Comparison of ENCODE assay signal across 7 cellular contexts in genomic region chr16:57802635-57803412, GRCh38. TPM values are rescaled to one million over a fixed set of nuclear protein-coding genes. Genes with fewer than 3 reads are reported as not detected.
DNase-seq lines count a peak whose midpoint lies in the region; ATAC-seq and TF ChIP-seq lines count a peak whose summit lies in the region.

No MANE protein-coding gene starts in this region.

- peak overlapping the region in 4 of 6 donors; percentile 6 to 97 (median 84) for H3K27ac Mint-ChIP-seq in naive B cell

- no peak for TF ChIP-seq CTCF in epithelial cell of proximal tubule (conservative IDR thresholded peaks at IDR 0.05; ENCODE audit: low read depth, low read length)

- DNase-seq in SK-MEL-5 (ENCODE audit: low read depth, low spot score) (peak; percentile 93), epithelial cell of proximal tubule (ENCODE audit: low read depth) (no peak), naive B cell (no peak), HuH-7 (ENCODE audit: low spot score) (no peak)

- ATAC-seq in GM21723 (IDR thresholded peaks at IDR 0.05; ENCODE audit: unreplicated experiment) = peak; percentile 7
- ATAC-seq in naive B cell (ENCODE audit: low read depth in 2 of 2) = peak; percentile 37 to 44
- no peak for ATAC-seq in GM18861 (IDR thresholded peaks at IDR 0.05; ENCODE audit: unreplicated experiment)
- ATAC-seq in HG03139 (IDR thresholded peaks at IDR 0.05; ENCODE audit: unreplicated experiment) = no peak

- in situ Hi-C loops in SK-MEL-5 (cut with HindIII; ENCODE audit: low pct_unique_long_range_greater_than_20kb, low sequenced_read_pairs) = no loop called here

- H3K36me3 Mint-ChIP-seq in naive B cell = peaks cover 0 to 10% of the 10 kb centered on the region in 2 donors

- peaks cover 0 to 2% (median 0%) of the 10 kb centered on the region in 7 donors for H3K9me3 Mint-ChIP-seq in naive B cell

- H3K4me1 Mint-ChIP-seq in naive B cell = peaks cover 23 to 35% (median 33%) of the 10 kb centered on the region in 3 donors

- peak overlapping the region; percentile 31 for H3K4me3 ChIP-seq in epithelial cell of proximal tubule (ENCODE audit: low read depth, low read length)

- H3K4me3 Mint-ChIP-seq in naive B cell = peak overlapping the region; percentile 75 to 95 (median 91)

- peaks cover 48 to 70% (median 64%) of the 10 kb centered on the region in 3 donors for H3K27me3 Mint-ChIP-seq in naive B cell

RNA-seq across cellular contexts. Expression of gene KIFC3, which starts 0.5 kb away (rescaled TPM):
- total RNA-seq in SK-MEL-5 (2014; rRNA removed; shearing (Covaris generic)) = 50.4 and 68.1 TPM in 2 replicates
- 66.6 and 75.1 TPM in 2 replicates for polyA plus RNA-seq in SK-MEL-5 (2015; cell fraction: cytosol; rRNA removed)
- polyA plus RNA-seq in SK-MEL-5 (2015; cell fraction: nucleus; rRNA removed) = 225 and 263 TPM in 2 replicates
- 79.1 and 86.0 TPM in 2 replicates for total RNA-seq in epithelial cell of proximal tubule
- polyA plus RNA-seq in naive B cell (ENCODE audit: low read depth in 6 of 6) = 1 to 10 TPM in 2 of 6 donors, under 1 TPM in 1, not detected in 3; 0.54 to 1.3 (median 1.0) TPM

Comparison
In these comparisons a context has a peak if more than half of its experiments do, and no peak if none do; other contexts are left out.
1. ATAC-seq: peak in GM21723 (single experiment) and naive B cell (2 of 2); none in GM18861 (single experiment) and HG03139 (single experiment).